Comparison of ENCODE assay signal across 1 cellular context in the genomic region with DNA sequence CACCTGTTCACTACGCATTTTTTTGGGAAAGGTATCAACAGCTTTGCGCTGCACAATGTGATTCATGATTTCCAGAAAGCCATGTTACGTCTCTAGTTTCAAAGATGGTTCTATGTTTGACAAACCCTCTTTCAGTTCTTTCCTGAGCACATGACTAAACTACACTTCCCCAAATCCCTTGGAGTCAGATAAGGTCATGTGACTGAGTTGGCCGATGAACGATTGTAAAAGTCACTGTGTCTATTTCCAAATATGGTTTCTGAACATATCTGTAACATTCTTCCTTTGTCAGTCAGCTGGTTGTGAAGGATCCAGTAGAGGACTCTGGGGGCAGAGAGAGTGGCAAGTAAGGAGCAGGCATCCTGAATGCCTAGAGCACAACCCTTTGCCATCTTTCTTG.
TF ChIP-seq lines count a peak whose summit lies in the region.

No MANE protein-coding gene starts in this region.

TF ChIP-seq in GM23338, 12 proteins besides CTCF, POLR2A, EP300 and RAD21 (continued from another document):
- TF ChIP-seq, protein P1, sequence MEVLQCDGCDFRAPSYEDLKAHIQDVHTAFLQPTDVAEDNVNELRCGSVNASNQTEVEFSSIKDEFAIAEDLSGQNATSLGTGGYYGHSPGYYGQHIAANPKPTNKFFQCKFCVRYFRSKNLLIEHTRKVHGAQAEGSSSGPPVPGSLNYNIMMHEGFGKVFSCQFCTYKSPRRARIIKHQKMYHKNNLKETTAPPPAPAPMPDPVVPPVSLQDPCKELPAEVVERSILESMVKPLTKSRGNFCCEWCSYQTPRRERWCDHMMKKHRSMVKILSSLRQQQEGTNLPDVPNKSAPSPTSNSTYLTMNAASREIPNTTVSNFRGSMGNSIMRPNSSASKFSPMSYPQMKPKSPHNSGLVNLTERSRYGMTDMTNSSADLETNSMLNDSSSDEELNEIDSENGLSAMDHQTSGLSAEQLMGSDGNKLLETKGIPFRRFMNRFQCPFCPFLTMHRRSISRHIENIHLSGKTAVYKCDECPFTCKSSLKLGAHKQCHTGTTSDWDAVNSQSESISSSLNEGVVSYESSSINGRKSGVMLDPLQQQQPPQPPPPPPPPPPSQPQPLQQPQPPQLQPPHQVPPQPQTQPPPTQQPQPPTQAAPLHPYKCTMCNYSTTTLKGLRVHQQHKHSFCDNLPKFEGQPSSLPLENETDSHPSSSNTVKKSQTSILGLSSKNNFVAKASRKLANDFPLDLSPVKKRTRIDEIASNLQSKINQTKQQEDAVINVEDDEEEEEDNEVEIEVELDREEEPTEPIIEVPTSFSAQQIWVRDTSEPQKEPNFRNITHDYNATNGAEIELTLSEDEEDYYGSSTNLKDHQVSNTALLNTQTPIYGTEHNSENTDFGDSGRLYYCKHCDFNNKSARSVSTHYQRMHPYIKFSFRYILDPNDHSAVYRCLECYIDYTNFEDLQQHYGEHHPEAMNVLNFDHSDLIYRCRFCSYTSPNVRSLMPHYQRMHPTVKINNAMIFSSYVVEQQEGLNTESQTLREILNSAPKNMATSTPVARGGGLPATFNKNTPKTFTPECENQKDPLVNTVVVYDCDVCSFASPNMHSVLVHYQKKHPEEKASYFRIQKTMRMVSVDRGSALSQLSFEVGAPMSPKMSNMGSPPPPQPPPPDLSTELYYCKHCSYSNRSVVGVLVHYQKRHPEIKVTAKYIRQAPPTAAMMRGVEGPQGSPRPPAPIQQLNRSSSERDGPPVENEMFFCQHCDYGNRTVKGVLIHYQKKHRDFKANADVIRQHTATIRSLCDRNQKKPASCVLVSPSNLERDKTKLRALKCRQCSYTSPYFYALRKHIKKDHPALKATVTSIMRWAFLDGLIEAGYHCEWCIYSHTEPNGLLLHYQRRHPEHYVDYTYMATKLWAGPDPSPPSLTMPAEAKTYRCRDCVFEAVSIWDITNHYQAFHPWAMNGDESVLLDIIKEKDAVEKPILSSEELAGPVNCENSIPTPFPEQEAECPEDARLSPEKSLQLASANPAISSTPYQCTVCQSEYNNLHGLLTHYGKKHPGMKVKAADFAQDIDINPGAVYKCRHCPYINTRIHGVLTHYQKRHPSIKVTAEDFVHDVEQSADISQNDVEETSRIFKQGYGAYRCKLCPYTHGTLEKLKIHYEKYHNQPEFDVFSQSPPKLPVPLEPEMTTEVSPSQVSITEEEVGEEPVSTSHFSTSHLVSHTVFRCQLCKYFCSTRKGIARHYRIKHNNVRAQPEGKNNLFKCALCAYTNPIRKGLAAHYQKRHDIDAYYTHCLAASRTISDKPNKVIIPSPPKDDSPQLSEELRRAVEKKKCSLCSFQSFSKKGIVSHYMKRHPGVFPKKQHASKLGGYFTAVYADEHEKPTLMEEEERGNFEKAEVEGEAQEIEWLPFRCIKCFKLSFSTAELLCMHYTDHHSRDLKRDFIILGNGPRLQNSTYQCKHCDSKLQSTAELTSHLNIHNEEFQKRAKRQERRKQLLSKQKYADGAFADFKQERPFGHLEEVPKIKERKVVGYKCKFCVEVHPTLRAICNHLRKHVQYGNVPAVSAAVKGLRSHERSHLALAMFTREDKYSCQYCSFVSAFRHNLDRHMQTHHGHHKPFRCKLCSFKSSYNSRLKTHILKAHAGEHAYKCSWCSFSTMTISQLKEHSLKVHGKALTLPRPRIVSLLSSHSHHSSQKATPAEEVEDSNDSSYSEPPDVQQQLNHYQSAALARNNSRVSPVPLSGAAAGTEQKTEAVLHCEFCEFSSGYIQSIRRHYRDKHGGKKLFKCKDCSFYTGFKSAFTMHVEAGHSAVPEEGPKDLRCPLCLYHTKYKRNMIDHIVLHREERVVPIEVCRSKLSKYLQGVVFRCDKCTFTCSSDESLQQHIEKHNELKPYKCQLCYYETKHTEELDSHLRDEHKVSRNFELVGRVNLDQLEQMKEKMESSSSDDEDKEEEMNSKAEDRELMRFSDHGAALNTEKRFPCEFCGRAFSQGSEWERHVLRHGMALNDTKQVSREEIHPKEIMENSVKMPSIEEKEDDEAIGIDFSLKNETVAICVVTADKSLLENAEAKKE (CRISPR knock-in tag; IDR thresholded peaks at IDR 0.05): no peak
- no peak for TF ChIP-seq ZNF114 (CRISPR knock-in tag; IDR thresholded peaks at IDR 0.05)
- no peak for TF ChIP-seq EZH2phosphoT487 (IDR thresholded peaks at IDR 0.05; ENCODE audit: unreplicated experiment)
- TF ChIP-seq EZH2 (IDR thresholded peaks at IDR 0.05; ENCODE audit: low read depth, unreplicated experiment): no peak
